In genomic region chr15:25175789-25176615, GRCh38 we compare ENCODE assay signal across 17 cellular contexts.
DNase-seq lines count a peak whose midpoint lies in the region; ATAC-seq and TF ChIP-seq lines count a peak whose summit lies in the region.
"Had no signal": no experiment of that assay in that cellular context is flagged by ENCODE, and none has a peak within 500 bp of the region (broad histone marks: within the 10 kb centered on the region; RNA-seq: fewer than 3 reads in every experiment).

No MANE protein-coding gene starts in this region.

- ATAC-seq in right cardiac atrium = no peak
- no peak for ATAC-seq in HG03520 (IDR thresholded peaks at IDR 0.05; ENCODE audit: unreplicated experiment)
- ATAC-seq: PC-3 had no signal

- H3K79me2 ChIP-seq in OCI-LY7 (ENCODE audit: insufficient read depth, low read depth, low read length) = no peaks in the 10 kb centered on the region

- H3K9me3 ChIP-seq in Peyer's patch = peaks cover 0 to 75% (median 25%) of the 10 kb centered on the region in 4 donors
- peaks cover 2% of the 10 kb centered on the region for H3K9me3 ChIP-seq in right cardiac atrium (ENCODE audit: control insufficient read depth, low read length)
- H3K9me3 ChIP-seq in spleen = peaks cover 0 to 100% (median 90%) of the 10 kb centered on the region in 8 donors
- H3K9me3 ChIP-seq in OCI-LY7 (ENCODE audit: low read length) = no peaks in the 10 kb centered on the region

- no peaks in the 10 kb centered on the region for H3K36me3 ChIP-seq in Peyer's patch
- no peaks in the 10 kb centered on the region for H3K36me3 ChIP-seq in spleen
- no peaks in the 10 kb centered on the region for H3K36me3 ChIP-seq in OCI-LY7 (ENCODE audit: insufficient read depth, low read length)
- H3K36me3 ChIP-seq: BLaER1 treated with 17β-estradiol and CSF1 and Interleukin-3, amounts not matched to agents 10 nM and 100 nM had no signal

- no peaks in the 10 kb centered on the region for H3K4me1 ChIP-seq in Peyer's patch
- H3K4me1 ChIP-seq in right cardiac atrium (ENCODE audit: control insufficient read depth, insufficient read depth, low read length) = no peaks in the 10 kb centered on the region
- no peaks in the 10 kb centered on the region for H3K4me1 ChIP-seq in spleen
- H3K4me1 ChIP-seq in OCI-LY7 (ENCODE audit: insufficient read depth, low read length, poor library complexity, severe bottlenecking) = no peaks in the 10 kb centered on the region
- H3K4me1 ChIP-seq: BLaER1 treated with 17β-estradiol and CSF1 and Interleukin-3, amounts not matched to agents 10 nM and 100 nM had no signal

- TF ChIP-seq POLR2A in Peyer's patch (IDR thresholded peaks at IDR 0.05) (no peak), spleen (IDR thresholded peaks at IDR 0.05) (no peak)

- no peaks in the 10 kb centered on the region for H3K27me3 ChIP-seq in Peyer's patch
- no peaks in the 10 kb centered on the region for H3K27me3 ChIP-seq in right cardiac atrium (ENCODE audit: control insufficient read depth, insufficient read depth)
- no peaks in the 10 kb centered on the region for H3K27me3 ChIP-seq in spleen (replicated peaks in 1 of 7)
- H3K27me3 ChIP-seq: BLaER1 treated with 17β-estradiol and CSF1 and Interleukin-3, amounts not matched to agents 10 nM and 100 nM had no signal

- TF ChIP-seq CTCF in Peyer's patch (IDR thresholded peaks at IDR 0.05) = no peak
- no peak for TF ChIP-seq CTCF in spleen (IDR thresholded peaks at IDR 0.05 in 8 of 11, conservative IDR thresholded peaks at IDR 0.05 in 3 of 11)
- no peak for TF ChIP-seq CTCF in OCI-LY7 (conservative IDR thresholded peaks at IDR 0.05; ENCODE audit: low read length)
- no peak for TF ChIP-seq CTCF in GM10266 (IDR thresholded peaks at IDR 0.05; ENCODE audit: control insufficient read depth, insufficient read depth, low read depth, missing control alignments)

- CTCF ChIA-PET in OCI-LY7 (lab: Charles Lee; ENCODE audit: unreplicated experiment) = no interaction called here

- H3K27ac ChIP-seq in Peyer's patch (no peak overlapping the region), right cardiac atrium (ENCODE audit: low read length) (no peak overlapping the region), spleen (no peak overlapping the region), OCI-LY7 (ENCODE audit: low read depth, low read length, poor library complexity, severe bottlenecking) (no peak overlapping the region)
- H3K27ac ChIP-seq: BLaER1 treated with 17β-estradiol and CSF1 and Interleukin-3, amounts not matched to agents 10 nM and 100 nM; KMS-11 had no signal

- DNase-seq in Peyer's patch (peak; percentile 2 to 28 (median 23)), right cardiac atrium (peak; percentile 4 to 20 (median 4)), spleen (peak; percentile 56), OCI-LY7 (ENCODE audit: low spot score) (no peak), GM10266 (ENCODE audit: extremely low spot score) (no peak)
- peak; percentile 23 for DNase-seq in activated CD8-positive, alpha-beta memory T cell treated with anti-CD3 and anti-CD28 coated beads, Interleukin-2, amount 50 U/mL, for 48 hours
- DNase-seq: activated gamma-delta T cell; DMS79; immature natural killer cell; NCI-H1694 treated with DMSO at 0.1 percent for 48 hours; NCI-H510A treated with DMSO at 0.1 percent for 48 hours; PC-3; stimulated activated CD4-positive, alpha-beta T cell treated with anti-CD3 and anti-CD28 coated beads, Interleukin-15, amount 100 ng/mL, for 24 hours; SW 1271 had no signal

- H3K4me2 ChIP-seq in OCI-LY7 (ENCODE audit: low read length) = no peak overlapping the region
- H3K4me2 ChIP-seq: BLaER1 treated with 17β-estradiol and CSF1 and Interleukin-3, amounts not matched to agents 10 nM and 100 nM; KMS-11 had no signal

- WGBS in right cardiac atrium = 74% methylated on average over 7 of the region's 7 CpGs
- WGBS in spleen, 5 donors = 69 to 86% (median 75%) methylated on average over 3 to 7 of the region's 7 CpGs

- no TSS peak for BruUV-seq in OCI-LY7 (replicated peaks; lab: Mats Ljungman, UMichigan)

- intact Hi-C loops in right cardiac atrium (cut with DNase I) (no loop called here), spleen (cut with DNase I; ENCODE audit: low total_unique reads) (no loop called here), OCI-LY7 (cut with micrococcal nuclease; ENCODE audit: unreplicated experiment) (no loop called here)

- no peaks in the 10 kb centered on the region for H4K20me1 ChIP-seq in OCI-LY7 (ENCODE audit: insufficient read depth, low read length)
- H4K20me1 ChIP-seq: BLaER1 treated with 17β-estradiol and CSF1 and Interleukin-3, amounts not matched to agents 10 nM and 100 nM had no signal

- no peaks in the 10 kb centered on the region for H3K9me2 ChIP-seq in OCI-LY7 (ENCODE audit: insufficient read depth, low read length)

- H3K4me3 ChIP-seq in Peyer's patch = no peak overlapping the region
- H3K4me3 ChIP-seq in right cardiac atrium (ENCODE audit: low read length) = no peak overlapping the region
- no peak overlapping the region for H3K4me3 ChIP-seq in spleen
- H3K4me3 ChIP-seq in OCI-LY7 (ENCODE audit: low read depth, low read length, poor library complexity, severe bottlenecking) = no peak overlapping the region
- H3K4me3 ChIP-seq: BLaER1 treated with 17β-estradiol and CSF1 and Interleukin-3, amounts not matched to agents 10 nM and 100 nM had no signal

- POLR2A ChIA-PET in OCI-LY7 (lab: Charles Lee) = no interaction called here

- H2AFZ ChIP-seq in OCI-LY7 (ENCODE audit: low read length) = no peak overlapping the region

Comparison
In these comparisons a context has a peak if more than half of its experiments do, and no peak if none do; other contexts are left out.
1. DNase-seq: peak in Peyer's patch (3 of 3), activated CD8-positive, alpha-beta memory T cell treated with anti-CD3 and anti-CD28 coated beads, Interleukin-2, amount 50 U/mL, for 48 hours (single experiment), right cardiac atrium (3 of 3) and spleen (single experiment); none in OCI-LY7 (single experiment) and GM10266 (single experiment).